ENCODE assay signal across 22 cellular contexts in genomic region chr2:27713201-27713600, GRCh38.
"Had no signal": no experiment of that assay in that cellular context is flagged by ENCODE, and none has a peak within 500 bp of the region (broad histone marks: within the 10 kb centered on the region; RNA-seq: fewer than 3 reads in every experiment).

No MANE protein-coding gene starts in this region.

- H3K4me3 Mint-ChIP-seq: activated CD4-positive, alpha-beta memory T cell treated with anti-CD3 and anti-CD28 coated beads, Interleukin-2, amount 10 ng/mL, durations not matched to agents 7 days and 5 days; activated CD4-positive, alpha-beta T cell treated with anti-CD3 and anti-CD28 coated beads, Interleukin-2, amount 10 ng/mL, durations not matched to agents 7 days and 5 days; activated naive CD4-positive, alpha-beta T cell treated with anti-CD3 and anti-CD28 coated beads, Interleukin-2, amount 50 U/mL, for 24 hours; activated naive CD8-positive, alpha-beta T cell treated with anti-CD3 and anti-CD28 coated beads, Interleukin-2, amount 50 U/mL, for 24 hours had no signal

- H3K27ac ChIP-seq: colonic mucosa, dorsolateral prefrontal cortex, left lung, testis, upper lobe of left lung, vagina had no signal

- DNase-seq: activated CD4-positive, alpha-beta memory T cell treated with anti-CD3 and anti-CD28 coated beads, Interleukin-2, amount 10 ng/mL, durations not matched to agents 7 days and 5 days; activated CD4-positive, alpha-beta T cell treated with anti-CD3 and anti-CD28 coated beads for 1 hour; activated CD4-positive, alpha-beta T cell treated with anti-CD3 and anti-CD28 coated beads, Interleukin-2, amount 10 ng/mL, durations not matched to agents 7 days and 5 days; activated naive CD8-positive, alpha-beta T cell treated with anti-CD3 and anti-CD28 coated beads, Interleukin-2, amount 50 U/mL, for 24 hours; activated T-cell treated with anti-CD3 and anti-CD28 coated beads, Interleukin-2, amount 50 U/mL, for 48 hours; amygdala; colonic mucosa; dorsolateral prefrontal cortex; effector memory CD4-positive, alpha-beta T cell; heart right ventricle; left lung; occipital lobe; right cardiac atrium; stimulated activated CD4-positive, alpha-beta T cell treated with anti-CD3 and anti-CD28 coated beads, Interleukin-15, amount 100 ng/mL, for 24 hours; stimulated activated naive CD4-positive, alpha-beta T cell treated with Interleukin-2 at 50 U/mL for 16 hours; T-helper 2 cell; testis; upper lobe of left lung had no signal

- H3K36me3 Mint-ChIP-seq: activated naive CD4-positive, alpha-beta T cell treated with anti-CD3 and anti-CD28 coated beads, Interleukin-2, amount 50 U/mL, for 24 hours had no signal

- ATAC-seq: activated naive CD8-positive, alpha-beta T cell treated with anti-CD3 and anti-CD28 coated beads, Interleukin-2, amount 50 U/mL, for 24 hours; heart right ventricle; left lung; right cardiac atrium had no signal

- H3K36me3 ChIP-seq: colonic mucosa, heart right ventricle, left lung, upper lobe of left lung, vagina had no signal

- H3K4me1 ChIP-seq: colonic mucosa had no signal

- H3K27ac Mint-ChIP-seq: activated CD4-positive, alpha-beta memory T cell treated with anti-CD3 and anti-CD28 coated beads, Interleukin-2, amount 10 ng/mL, durations not matched to agents 7 days and 5 days; activated CD4-positive, alpha-beta T cell treated with anti-CD3 and anti-CD28 coated beads, Interleukin-2, amount 10 ng/mL, durations not matched to agents 7 days and 5 days; activated naive CD4-positive, alpha-beta T cell treated with anti-CD3 and anti-CD28 coated beads, Interleukin-2, amount 50 U/mL, for 24 hours; activated naive CD8-positive, alpha-beta T cell treated with anti-CD3 and anti-CD28 coated beads, Interleukin-2, amount 50 U/mL, for 24 hours; activated T-helper 2 cell treated with anti-CD3 and anti-CD28 coated beads, Interferon-gamma antibody, Interleukin-2, Interleukin-4, amounts not matched to agents 10 μg/mL and 5 μg/mL and 100 μg/mL, durations not matched to agents 14 hours and 24 hours and 36 hours had no signal

- H3K9me3 ChIP-seq: colonic mucosa, heart right ventricle, left lung, testis, upper lobe of left lung, vagina had no signal

- H3K4me3 ChIP-seq: colonic mucosa, dorsolateral prefrontal cortex, heart right ventricle, left lung, testis, upper lobe of left lung, vagina had no signal

- H3K9me3 Mint-ChIP-seq: activated CD4-positive, alpha-beta memory T cell treated with anti-CD3 and anti-CD28 coated beads, Interleukin-2, amount 10 ng/mL, durations not matched to agents 7 days and 5 days; activated CD4-positive, alpha-beta T cell treated with anti-CD3 and anti-CD28 coated beads, Interleukin-2, amount 10 ng/mL, durations not matched to agents 7 days and 5 days; activated naive CD4-positive, alpha-beta T cell treated with anti-CD3 and anti-CD28 coated beads, Interleukin-2, amount 50 U/mL, for 24 hours; activated naive CD8-positive, alpha-beta T cell treated with anti-CD3 and anti-CD28 coated beads, Interleukin-2, amount 50 U/mL, for 24 hours; activated T-helper 2 cell treated with anti-CD3 and anti-CD28 coated beads, Interferon-gamma antibody, Interleukin-2, Interleukin-4, amounts not matched to agents 10 μg/mL and 5 μg/mL and 100 μg/mL, durations not matched to agents 14 hours and 24 hours and 36 hours had no signal

- H3K27me3 ChIP-seq: dorsolateral prefrontal cortex, testis, vagina had no signal

- FAIRE-seq: bronchial epithelial cell had no signal
